Comparison of ENCODE assay signal across 12 cellular contexts in genomic region chr4:74451214-74451661, GRCh38. TPM values are rescaled to one million over a fixed set of nuclear protein-coding genes. Genes with fewer than 3 reads are reported as not detected.
DNase-seq lines count a peak whose midpoint lies in the region; ATAC-seq and TF ChIP-seq lines count a peak whose summit lies in the region.
"Had no signal": no experiment of that assay in that cellular context is flagged by ENCODE, and none has a peak within 500 bp of the region (broad histone marks: within the 10 kb centered on the region; RNA-seq: fewer than 3 reads in every experiment).

No MANE protein-coding gene starts in this region.

- no peak for TF ChIP-seq CTCF in left lung (IDR thresholded peaks at IDR 0.05)

- peaks cover 0 to 8% of the 10 kb centered on the region in 2 donors for H3K4me1 ChIP-seq in left lung
- H3K4me1 ChIP-seq: parathyroid adenoma had no signal

- intact Hi-C loops in left lung (cut with DNase I): no loop called here

- no peak overlapping the region for H3K4me3 ChIP-seq in left lung
- H3K4me3 ChIP-seq: hepatocyte had no signal

- ATAC-seq in left lung (peak; percentile 55), HG03521 (IDR thresholded peaks at IDR 0.05; ENCODE audit: unreplicated experiment) (no peak), HG03108 (IDR thresholded peaks at IDR 0.05; ENCODE audit: unreplicated experiment) (no peak)
- ATAC-seq: activated naive CD8-positive, alpha-beta T cell treated with anti-CD3 and anti-CD28 coated beads, Interleukin-2, amount 50 U/mL, for 24 hours had no signal

- H3K27ac ChIP-seq in left lung: no peak overlapping the region
- H3K27ac ChIP-seq: hepatocyte, parathyroid adenoma had no signal

- no peaks in the 10 kb centered on the region for H3K9me3 ChIP-seq in left lung

- DNase-seq in COLO829 (ENCODE audit: low spot score): peak; percentile 67
- DNase-seq in LoVo (ENCODE audit: low spot score): peak; percentile 63
- DNase-seq in astrocyte of the hippocampus (ENCODE audit: low read depth, low spot score): peak; percentile 42
- DNase-seq in left lung: no peak
- no peak for DNase-seq in NCI-H69 (lab: John Stamatoyannopoulos, UW)
- no peak for DNase-seq in NK-92 (lab: John Stamatoyannopoulos, UW; ENCODE audit: unreplicated experiment)
- DNase-seq: activated naive CD8-positive, alpha-beta T cell treated with anti-CD3 and anti-CD28 coated beads, Interleukin-2, amount 50 U/mL, for 24 hours; T-helper 9 cell had no signal

- H3K27me3 ChIP-seq in left lung: no peaks in the 10 kb centered on the region
- H3K27me3 ChIP-seq: hepatocyte had no signal

- no peaks in the 10 kb centered on the region for H3K36me3 ChIP-seq in left lung

RNA-seq across cellular contexts. Expression of gene AREG, which starts 6.3 kb away (rescaled TPM):
- total RNA-seq in left lung: 100 to 1,000 TPM in 1 of 2 donors, 10 to 100 TPM in 1; 16.8 to 130 TPM

Comparison
In these comparisons a context has a peak if more than half of its experiments do, and no peak if none do; other contexts are left out.
1. DNase-seq: peak in COLO829 (single experiment), LoVo (single experiment) and astrocyte of the hippocampus (single experiment); none in left lung (0 of 2), NCI-H69 (single experiment) and NK-92 (single experiment).